ENCODE assay signal across 8 cellular contexts in genomic region chr3:154324919-154325318, GRCh38. TPM values are rescaled to one million over a fixed set of nuclear protein-coding genes. Genes with fewer than 3 reads are reported as not detected.
DNase-seq lines count a peak whose midpoint lies in the region; ATAC-seq and TF ChIP-seq lines count a peak whose summit lies in the region.

No MANE protein-coding gene starts in this region.

- H3K4me1 Mint-ChIP-seq in activated T-cell treated with anti-CD3 and anti-CD28 coated beads, Interleukin-2, amount 50 U/mL, for 4 hours (ENCODE audit: low read depth) = peaks cover 23% of the 10 kb centered on the region
- peaks cover 29% of the 10 kb centered on the region for H3K4me1 Mint-ChIP-seq in activated CD4-positive, alpha-beta memory T cell treated with anti-CD3 and anti-CD28 coated beads for 36 hours (ENCODE audit: low read depth)

- DNase-seq in activated T-cell treated with anti-CD3 and anti-CD28 coated beads, Interleukin-2, amount 50 U/mL, for 4 hours = no peak
- DNase-seq in activated T-cell treated with anti-CD3 and anti-CD28 coated beads for 4 hours (no peak), stomach (no peak), GF-D8 (lab: John Stamatoyannopoulos, UW) (no peak)
- no peak for DNase-seq in activated CD4-positive, alpha-beta memory T cell treated with anti-CD3 and anti-CD28 coated beads for 36 hours
- no peak for DNase-seq in activated CD4-positive, CD25-positive, alpha-beta regulatory T cell (lab: John Stamatoyannopoulos, UW)

- CTCF ChIA-PET in activated CD4-positive, alpha-beta memory T cell treated with anti-CD3 and anti-CD28 coated beads for 36 hours (lab: Charles Lee) = interaction anchor here (1.3 kb wide), 1 partner anchor 1377 kb away, joined by 3 read pairs; no protein-coding TSS in a partner anchor

- H3K4me1 ChIP-seq in iPS-20b (ENCODE audit: insufficient read depth, low read length) (peaks cover 19% of the 10 kb centered on the region; the same call in 1 of the 2 replicates), stomach (peaks cover 18 to 42% (median 33%) of the 10 kb centered on the region in 4 donors)

- TF ChIP-seq POLR2A in stomach (IDR thresholded peaks at IDR 0.05) = no peak

- H3K9me3 ChIP-seq in iPS-20b (ENCODE audit: insufficient read depth, low read depth, low read length) (no peaks in the 10 kb centered on the region), stomach (no peaks in the 10 kb centered on the region)

- peak overlapping the region; percentile 96 for H3K27ac Mint-ChIP-seq in activated CD4-positive, alpha-beta memory T cell treated with anti-CD3 and anti-CD28 coated beads for 36 hours

- POLR2A ChIA-PET in activated CD4-positive, alpha-beta memory T cell treated with anti-CD3 and anti-CD28 coated beads for 36 hours (lab: Charles Lee) = no interaction called here

- H3K27ac ChIP-seq in iPS-20b (ENCODE audit: low read length) (no peak overlapping the region), stomach (peak overlapping the region in 4 of 5 donors; percentile 92 to 95 (median 92))

- 41 to 72% (median 62%) methylated on average over 3 of the region's 3 CpGs for WGBS in stomach, 5 donors

- no peak for TF ChIP-seq EP300 in stomach (IDR thresholded peaks at IDR 0.05)

- H3K9ac ChIP-seq in iPS-20b (ENCODE audit: low read depth, low read length) = peak overlapping the region; percentile 97; the same call in 1 of the 2 replicates

- intact Hi-C loops in activated CD4-positive, alpha-beta memory T cell treated with anti-CD3 and anti-CD28 coated beads for 36 hours (cut with micrococcal nuclease) = loop anchor here (1.0 to 5.0 kb wide), 7 partner anchors 48 to 1547 kb away; partner anchors contain the start of genes ARHGEF26, GMPS and SLC33A1
- intact Hi-C loops in stomach (cut with DNase I; ENCODE audit: low total_unique reads) = no loop called here

- no peak for ATAC-seq in activated T-cell treated with anti-CD3 and anti-CD28 coated beads, Interleukin-2, amount 50 U/mL, for 4 hours
- ATAC-seq in HG02884 (IDR thresholded peaks at IDR 0.05; ENCODE audit: unreplicated experiment) = no peak

- peaks cover 8% of the 10 kb centered on the region for H3K36me3 Mint-ChIP-seq in activated T-cell treated with anti-CD3 and anti-CD28 coated beads, Interleukin-2, amount 50 U/mL, for 4 hours (ENCODE audit: insufficient read depth)
- H3K36me3 Mint-ChIP-seq in activated CD4-positive, alpha-beta memory T cell treated with anti-CD3 and anti-CD28 coated beads for 36 hours = peaks cover 9% of the 10 kb centered on the region

- H3K27me3 ChIP-seq in iPS-20b (ENCODE audit: insufficient read depth, low read length) = no peaks in the 10 kb centered on the region
- H3K27me3 ChIP-seq in stomach = no peaks in the 10 kb centered on the region

- H3K4me3 Mint-ChIP-seq in activated T-cell treated with anti-CD3 and anti-CD28 coated beads, Interleukin-2, amount 50 U/mL, for 4 hours = peak overlapping the region; percentile 96
- peak overlapping the region; percentile 85 for H3K4me3 Mint-ChIP-seq in activated CD4-positive, alpha-beta memory T cell treated with anti-CD3 and anti-CD28 coated beads for 36 hours

- H3K36me3 ChIP-seq in iPS-20b (ENCODE audit: insufficient read depth, low read depth, low read length) (peaks cover 6% of the 10 kb centered on the region; the same call in 1 of the 2 replicates), stomach (no peaks in the 10 kb centered on the region)

- TF ChIP-seq CTCF in stomach (IDR thresholded peaks at IDR 0.05) = no peak

- no peaks in the 10 kb centered on the region for H3K9me3 Mint-ChIP-seq in activated T-cell treated with anti-CD3 and anti-CD28 coated beads, Interleukin-2, amount 50 U/mL, for 4 hours
- H3K9me3 Mint-ChIP-seq in activated CD4-positive, alpha-beta memory T cell treated with anti-CD3 and anti-CD28 coated beads for 36 hours = no peaks in the 10 kb centered on the region

- peak overlapping the region; percentile 93 for H3K4me3 ChIP-seq in iPS-20b (ENCODE audit: low read length)
- H3K4me3 ChIP-seq in stomach = peak overlapping the region; percentile 71 to 85 (median 80)

- no peaks in the 10 kb centered on the region for H3K27me3 Mint-ChIP-seq in activated T-cell treated with anti-CD3 and anti-CD28 coated beads, Interleukin-2, amount 50 U/mL, for 4 hours (ENCODE audit: low read depth)
- no peaks in the 10 kb centered on the region for H3K27me3 Mint-ChIP-seq in activated CD4-positive, alpha-beta memory T cell treated with anti-CD3 and anti-CD28 coated beads for 36 hours

RNA-seq across cellular contexts. Expression of gene DHX36, which starts 0.6 kb away (rescaled TPM):
- 10 to 100 TPM; 73.9 to 89.1 (median 85.4) TPM for total RNA-seq in activated T-cell treated with anti-CD3 and anti-CD28 coated beads, Interleukin-2, amount 50 U/mL, for 4 hours
- 10 to 100 TPM; 65.5 to 71.1 TPM for total RNA-seq in activated CD4-positive, alpha-beta memory T cell treated with anti-CD3 and anti-CD28 coated beads for 36 hours
- total RNA-seq in stomach = 100 to 1,000 TPM in 1 of 5 donors, 10 to 100 TPM in 3, 1 to 10 TPM in 1; 4.6 to 138 (median 61.9) TPM
- polyA plus RNA-seq in stomach = 10 to 100 TPM; 16.4 to 30.1 (median 22.9) TPM
